In the genomic region with DNA sequence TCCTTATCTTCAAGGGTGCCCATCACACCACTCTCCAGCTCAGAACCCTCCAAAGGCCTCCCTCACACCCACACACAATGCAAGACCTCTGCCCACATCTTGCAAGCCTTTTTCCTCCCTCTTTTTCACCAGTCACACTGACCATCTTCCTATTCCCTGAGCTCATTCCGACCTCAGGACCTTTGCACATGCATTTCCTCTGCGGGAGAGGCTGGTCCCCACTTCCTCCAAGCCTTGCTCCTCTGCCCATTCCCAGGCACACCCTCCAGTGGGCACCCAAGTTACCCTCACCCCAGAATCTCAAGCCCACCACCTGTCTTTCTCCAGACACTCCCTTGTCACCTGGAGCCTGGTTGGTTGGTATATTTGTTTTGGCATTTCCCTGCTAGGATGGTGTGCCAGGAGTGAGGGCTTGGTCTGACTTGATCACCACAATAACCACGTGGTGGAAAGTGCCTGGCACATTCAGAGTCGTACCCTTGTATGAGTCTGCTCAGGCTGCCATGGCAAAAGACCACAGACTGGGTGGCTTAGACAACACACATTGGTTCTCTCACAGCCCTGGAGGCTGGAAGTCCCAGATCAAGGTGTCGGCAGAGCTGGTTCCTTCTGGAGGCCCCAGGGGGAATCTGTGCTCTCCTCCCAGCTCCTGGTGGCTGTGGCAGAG, we compare ENCODE assay signal across 21 cellular contexts. TPM values are rescaled to one million over a fixed set of nuclear protein-coding genes. Genes with fewer than 3 reads are reported as not detected.
DNase-seq lines count a peak whose midpoint lies in the region; ATAC-seq and TF ChIP-seq lines count a peak whose summit lies in the region.
"Had no signal": no experiment of that assay in that cellular context is flagged by ENCODE, and none has a peak within 500 bp of the region (broad histone marks: within the 10 kb centered on the region; RNA-seq: fewer than 3 reads in every experiment).

No MANE protein-coding gene starts in this region.

- H3K4me3 ChIP-seq in heart left ventricle = no peak overlapping the region
- no peak overlapping the region for H3K4me3 ChIP-seq in heart right ventricle
- H3K4me3 ChIP-seq in upper lobe of right lung = no peak overlapping the region
- H3K4me3 ChIP-seq: dorsolateral prefrontal cortex, HAP-1, right lobe of liver, thyroid gland had no signal

- 67 to 91% (median 83%) methylated on average over 3 to 5 of the region's 5 CpGs for WGBS in heart left ventricle, 4 donors
- WGBS in heart right ventricle, 2 donors = 90 to 92% methylated on average over 5 of the region's 5 CpGs

- CTCF ChIA-PET in activated CD4-positive, alpha-beta memory T cell treated with anti-CD3 and anti-CD28 coated beads for 36 hours (lab: Charles Lee) = interaction anchor here (0.6 to 1.1 kb wide), 2 partner anchors 14 to 208 kb away, joined by 3 read pairs; partner anchors contain the start of gene MX2

- no peak for TF ChIP-seq POLR2A in heart left ventricle (IDR thresholded peaks at IDR 0.05)

- no peak overlapping the region for H3K27ac Mint-ChIP-seq in activated CD4-positive, alpha-beta memory T cell treated with anti-CD3 and anti-CD28 coated beads for 36 hours
- peak overlapping the region; percentile 64 to 68 for H3K27ac Mint-ChIP-seq in effector memory CD8-positive, alpha-beta T cell
- H3K27ac Mint-ChIP-seq in stimulated activated naive CD8-positive, alpha-beta T cell treated with anti-CD3 and anti-CD28 coated beads, Interleukin-15, Interleukin-2, amounts not matched to agents 100 ng/mL and 50 ng/mL, for 24 hours = peak overlapping the region; percentile 84
- H3K27ac Mint-ChIP-seq: brain had no signal

- H3K36me3 ChIP-seq in heart left ventricle (peaks cover 0 to 51% (median 24%) of the 10 kb centered on the region in 9 donors), heart right ventricle (peaks cover 0 to 61% (median 9%) of the 10 kb centered on the region in 9 donors), upper lobe of right lung (no peaks in the 10 kb centered on the region)
- H3K36me3 ChIP-seq: HAP-1, right lobe of liver, thyroid gland had no signal

- no peaks in the 10 kb centered on the region for H3K9me3 Mint-ChIP-seq in activated CD4-positive, alpha-beta memory T cell treated with anti-CD3 and anti-CD28 coated beads for 36 hours
- H3K9me3 Mint-ChIP-seq in effector memory CD8-positive, alpha-beta T cell = no peaks in the 10 kb centered on the region
- H3K9me3 Mint-ChIP-seq in stimulated activated naive CD8-positive, alpha-beta T cell treated with anti-CD3 and anti-CD28 coated beads, Interleukin-15, Interleukin-2, amounts not matched to agents 100 ng/mL and 50 ng/mL, for 24 hours = no peaks in the 10 kb centered on the region
- H3K9me3 Mint-ChIP-seq: brain had no signal

- ATAC-seq in heart left ventricle (no peak), heart right ventricle (no peak), upper lobe of right lung (no peak), GM21515 (IDR thresholded peaks at IDR 0.05; ENCODE audit: unreplicated experiment) (no peak)
- peak; percentile 35 for ATAC-seq in effector memory CD8-positive, alpha-beta T cell (replicated peaks)
- ATAC-seq: right lobe of liver had no signal

- no peak overlapping the region for H3K4me3 Mint-ChIP-seq in activated CD4-positive, alpha-beta memory T cell treated with anti-CD3 and anti-CD28 coated beads for 36 hours
- H3K4me3 Mint-ChIP-seq in effector memory CD8-positive, alpha-beta T cell = no peak overlapping the region
- H3K4me3 Mint-ChIP-seq in stimulated activated naive CD8-positive, alpha-beta T cell treated with anti-CD3 and anti-CD28 coated beads, Interleukin-15, Interleukin-2, amounts not matched to agents 100 ng/mL and 50 ng/mL, for 24 hours = no peak overlapping the region
- H3K4me3 Mint-ChIP-seq: brain had no signal

- DNase-seq in heart left ventricle (peak in 3 of 5 donors; percentile 5 to 14 (median 13)), heart right ventricle (no peak), hepatic stellate cell (ENCODE audit: low spot score) (no peak), upper lobe of right lung (no peak)
- peak; percentile 60 for DNase-seq in activated CD4-positive, alpha-beta memory T cell treated with anti-CD3 and anti-CD28 coated beads for 36 hours
- no peak for DNase-seq in effector memory CD8-positive, alpha-beta T cell
- DNase-seq: activated CD4-positive, CD25-positive, alpha-beta regulatory T cell treated with anti-CD3 and anti-CD28 coated beads, Interleukin-2, amount 50 U/mL, for 72 hours; activated effector memory CD4-positive, alpha-beta T cell treated with Interleukin-2 at 50 U/mL for 16 hours; dorsolateral prefrontal cortex; GDM1; Karpas-422; NCI-H226; nucleus accumbens; right lobe of liver; T-helper 9 cell; thyroid gland had no signal

- no peak overlapping the region for H3K27ac ChIP-seq in heart left ventricle
- H3K27ac ChIP-seq in heart right ventricle = no peak overlapping the region
- no peak overlapping the region for H3K27ac ChIP-seq in upper lobe of right lung
- H3K27ac ChIP-seq: dorsolateral prefrontal cortex, right lobe of liver, thyroid gland had no signal

- H3K4me1 Mint-ChIP-seq in activated CD4-positive, alpha-beta memory T cell treated with anti-CD3 and anti-CD28 coated beads for 36 hours (ENCODE audit: low read depth) = peaks cover 27% of the 10 kb centered on the region
- H3K4me1 Mint-ChIP-seq in effector memory CD8-positive, alpha-beta T cell (ENCODE audit: low read depth in 2 of 2) = peaks cover 26% of the 10 kb centered on the region in 2 donors
- H3K4me1 Mint-ChIP-seq in stimulated activated naive CD8-positive, alpha-beta T cell treated with anti-CD3 and anti-CD28 coated beads, Interleukin-15, Interleukin-2, amounts not matched to agents 100 ng/mL and 50 ng/mL, for 24 hours (ENCODE audit: low read depth) = peaks cover 38% of the 10 kb centered on the region

- TF ChIP-seq CTCF in heart left ventricle (IDR thresholded peaks at IDR 0.05) (no peak), heart right ventricle (IDR thresholded peaks at IDR 0.05) (no peak), upper lobe of right lung (IDR thresholded peaks at IDR 0.05) (no peak)

- H3K9me3 ChIP-seq in heart left ventricle = no peaks in the 10 kb centered on the region
- H3K9me3 ChIP-seq in heart right ventricle = no peaks in the 10 kb centered on the region
- H3K9me3 ChIP-seq in upper lobe of right lung = no peaks in the 10 kb centered on the region
- H3K9me3 ChIP-seq: HAP-1, right lobe of liver, thyroid gland had no signal

- H3K36me3 Mint-ChIP-seq in activated CD4-positive, alpha-beta memory T cell treated with anti-CD3 and anti-CD28 coated beads for 36 hours = peaks cover 8% of the 10 kb centered on the region
- H3K36me3 Mint-ChIP-seq in effector memory CD8-positive, alpha-beta T cell (ENCODE audit: insufficient read depth) = peaks cover 21% of the 10 kb centered on the region
- H3K36me3 Mint-ChIP-seq in stimulated activated naive CD8-positive, alpha-beta T cell treated with anti-CD3 and anti-CD28 coated beads, Interleukin-15, Interleukin-2, amounts not matched to agents 100 ng/mL and 50 ng/mL, for 24 hours (ENCODE audit: low read depth) = peaks cover under 1% of the 10 kb centered on the region
- H3K36me3 Mint-ChIP-seq: brain had no signal

- intact Hi-C loops in heart left ventricle (cut with DNase I) = loop anchor here in 1 of 10 donors (5.0 kb wide), 1 partner anchor 47 kb away; no protein-coding TSS in a partner anchor
- intact Hi-C loops in heart right ventricle (cut with DNase I) = no loop called here
- intact Hi-C loops in activated CD4-positive, alpha-beta memory T cell treated with anti-CD3 and anti-CD28 coated beads for 36 hours (cut with micrococcal nuclease) = no loop called here
- intact Hi-C loops in upper lobe of right lung (cut with DNase I) = no loop called here

- H3K27me3 ChIP-seq in heart left ventricle (peaks cover 0 to under 1% (median 0%) of the 10 kb centered on the region in 9 donors), heart right ventricle (no peaks in the 10 kb centered on the region), upper lobe of right lung (no peaks in the 10 kb centered on the region)
- H3K27me3 ChIP-seq: right lobe of liver, thyroid gland had no signal

- POLR2A ChIA-PET in activated CD4-positive, alpha-beta memory T cell treated with anti-CD3 and anti-CD28 coated beads for 36 hours (lab: Charles Lee) = interaction anchor here (0.6 kb wide), 1 partner anchor 1000 kb away, joined by 3 read pairs; no protein-coding TSS in a partner anchor

- H3K4me1 ChIP-seq in heart left ventricle = peaks cover 0 to 20% (median 2%) of the 10 kb centered on the region in 12 donors
- H3K4me1 ChIP-seq in heart right ventricle = peaks cover 0 to 28% (median 8%) of the 10 kb centered on the region in 9 donors
- H3K4me1 ChIP-seq in upper lobe of right lung = no peaks in the 10 kb centered on the region
- H3K4me1 ChIP-seq: HAP-1, right lobe of liver had no signal

- no peaks in the 10 kb centered on the region for H3K27me3 Mint-ChIP-seq in activated CD4-positive, alpha-beta memory T cell treated with anti-CD3 and anti-CD28 coated beads for 36 hours
- no peaks in the 10 kb centered on the region for H3K27me3 Mint-ChIP-seq in effector memory CD8-positive, alpha-beta T cell
- no peaks in the 10 kb centered on the region for H3K27me3 Mint-ChIP-seq in stimulated activated naive CD8-positive, alpha-beta T cell treated with anti-CD3 and anti-CD28 coated beads, Interleukin-15, Interleukin-2, amounts not matched to agents 100 ng/mL and 50 ng/mL, for 24 hours

RNA-seq across cellular contexts. Expression of gene MX2, which starts 13.2 kb away (rescaled TPM):
- total RNA-seq in heart left ventricle (10 to 100 TPM in 3 of 9 donors, 1 to 10 TPM in 6; 4.2 to 23.3 (median 6.0) TPM), heart right ventricle (10 to 100 TPM in 3 of 10 donors, 1 to 10 TPM in 7; 3.9 to 22.9 (median 7.3) TPM), upper lobe of right lung (23.0 TPM)
- polyA plus RNA-seq in heart left ventricle (1 to 10 TPM; 3.2 to 5.3 TPM), heart right ventricle (1 to 10 TPM; 3.0 to 7.2 TPM)
- 10 to 100 TPM; 25.3 to 26.9 TPM for total RNA-seq in activated CD4-positive, alpha-beta memory T cell treated with anti-CD3 and anti-CD28 coated beads for 36 hours

RNA-seq across cellular contexts. Expression of gene MX1, which starts 51.0 kb away (rescaled TPM):
- 10 to 100 TPM in 8 of 9 donors, 1 to 10 TPM in 1; 6.3 to 53.9 (median 17.2) TPM for total RNA-seq in heart left ventricle
- 1 to 10 TPM; 6.2 to 9.5 TPM for polyA plus RNA-seq in heart left ventricle
- 10 to 100 TPM; 11.1 to 50.0 (median 20.1) TPM for total RNA-seq in heart right ventricle
- polyA plus RNA-seq in heart right ventricle = 10 to 100 TPM in 1 of 2 donors, 1 to 10 TPM in 1; 5.4 to 14.0 TPM
- 100 to 1,000 TPM; 106 TPM for total RNA-seq in activated CD4-positive, alpha-beta memory T cell treated with anti-CD3 and anti-CD28 coated beads for 36 hours
- 142 TPM for total RNA-seq in upper lobe of right lung

RNA-seq across cellular contexts. Expression of gene FAM3B, which starts 58.4 kb away (rescaled TPM):
- total RNA-seq in heart left ventricle (under 1 TPM in 1 of 9 donors, not detected in 8; 0.54 TPM), heart right ventricle (under 1 TPM in 4 of 10 donors, not detected in 6; 0.25 to 0.42 (median 0.35) TPM), upper lobe of right lung (5.2 TPM)
- polyA plus RNA-seq in heart left ventricle (under 1 TPM in 1 of 2 donors, not detected in 1; 0.10 TPM), heart right ventricle (under 1 TPM; 0.04 to 0.29 TPM)
- total RNA-seq in activated CD4-positive, alpha-beta memory T cell treated with anti-CD3 and anti-CD28 coated beads for 36 hours = not detected
- total RNA-seq: fibroblast of lung had no signal
- polyA plus RNA-seq: fibroblast of lung had no signal

Comparison
In these comparisons a context has a peak if more than half of its experiments do, and no peak if none do; other contexts are left out.
1. DNase-seq: peak in heart left ventricle (3 of 5) and activated CD4-positive, alpha-beta memory T cell treated with anti-CD3 and anti-CD28 coated beads for 36 hours (single experiment); none in heart right ventricle (0 of 2), effector memory CD8-positive, alpha-beta T cell (0 of 3), hepatic stellate cell (single experiment) and upper lobe of right lung (single experiment).